ENCODE assay signal across 8 cellular contexts in the genomic region with DNA sequence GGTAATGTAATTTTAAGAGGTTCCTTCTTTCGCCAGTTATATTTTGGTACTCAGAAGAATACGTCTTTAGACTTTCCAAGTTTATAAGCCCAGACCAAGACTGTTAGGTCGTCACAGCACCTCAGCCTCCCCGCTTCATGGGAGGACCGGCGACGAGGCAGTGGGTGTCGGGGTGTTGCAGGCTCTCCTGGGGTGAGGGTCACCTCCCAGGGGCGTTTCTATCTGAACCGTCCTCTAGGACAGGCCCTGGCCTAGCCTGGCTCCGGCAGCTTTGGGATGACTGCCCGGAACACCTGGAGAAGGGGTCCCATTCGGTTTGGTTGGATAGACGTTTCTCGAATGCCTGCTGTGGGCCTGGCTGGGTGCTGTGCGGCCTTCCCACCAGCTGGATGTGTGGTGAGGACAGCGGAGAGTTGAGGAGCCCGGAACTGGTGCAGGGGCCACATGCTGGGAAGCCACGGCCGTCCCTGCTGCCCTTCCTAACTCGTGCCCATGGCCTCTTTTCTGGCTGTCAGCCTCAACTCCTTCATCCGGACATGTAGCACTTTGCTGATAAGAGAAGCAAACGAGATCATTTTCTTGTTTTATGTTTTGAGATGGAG. TPM values are rescaled to one million over a fixed set of nuclear protein-coding genes. Genes with fewer than 3 reads are reported as not detected.
DNase-seq lines count a peak whose midpoint lies in the region; TF ChIP-seq lines count a peak whose summit lies in the region.

No MANE protein-coding gene starts in this region.

- no peak for TF ChIP-seq CTCF in cardiac fibroblast (IDR thresholded peaks at IDR 0.05; ENCODE audit: low read depth, low read length)

- peaks cover 30% of the 10 kb centered on the region for H3K79me2 ChIP-seq in ACC112 (ENCODE audit: control insufficient read depth, insufficient read depth, low read length, unreplicated experiment)

- WGBS in HUES64 = 67% methylated on average over 23 of the region's 23 CpGs

- peaks cover 4% of the 10 kb centered on the region for H3K4me1 ChIP-seq in ACC112 (ENCODE audit: control insufficient read depth, insufficient read depth, low read length, unreplicated experiment)
- 0 out of 2 replicates have a peak, but pooled peaks cover 8% of the 10 kb centered on the region for H3K4me1 ChIP-seq in HUES64 (ENCODE audit: insufficient read depth, low read length)
- peaks cover 53% of the 10 kb centered on the region for H3K4me1 ChIP-seq in mucosa of stomach (ENCODE audit: control insufficient read depth, insufficient read depth, low read length)

- no peak overlapping the region for H2AFZ ChIP-seq in ACC112 (ENCODE audit: low read length, unreplicated experiment)

- no peaks in the 10 kb centered on the region for H3K36me3 ChIP-seq in ACC112 (ENCODE audit: insufficient read depth, low read length)
- peaks cover 5% of the 10 kb centered on the region; the same call in 1 of the 2 replicates for H3K36me3 ChIP-seq in HUES64 (ENCODE audit: insufficient read depth, low read length)
- no peaks in the 10 kb centered on the region for H3K36me3 ChIP-seq in mucosa of stomach (ENCODE audit: control insufficient read depth, insufficient read depth, low read length)

- H3K9ac ChIP-seq in HUES64 (ENCODE audit: low read depth, low read length) (peak overlapping the region; percentile 49), mucosa of stomach (ENCODE audit: low read length) (peak overlapping the region; percentile 83)

- H3K27me3 ChIP-seq in ACC112 (ENCODE audit: insufficient read depth, low read length) (no peaks in the 10 kb centered on the region), HUES64 (ENCODE audit: insufficient read depth, low read length) (no peaks in the 10 kb centered on the region), mucosa of stomach (ENCODE audit: control insufficient read depth, insufficient read depth, low read length) (no peaks in the 10 kb centered on the region)

- H3K27ac ChIP-seq in ACC112 (ENCODE audit: low read depth, low read length) = no peak overlapping the region
- H3K27ac ChIP-seq in HUES64 (ENCODE audit: low read depth, low read length) = no peak overlapping the region; the same call in 1 of the 2 replicates

- H3K9me3 ChIP-seq in HUES64 (ENCODE audit: insufficient read depth, low read depth, low read length) (no peaks in the 10 kb centered on the region), mucosa of stomach (ENCODE audit: control insufficient read depth, low read length) (no peaks in the 10 kb centered on the region)

- DNase-seq in cardiac fibroblast (ENCODE audit: low read depth in 2 of 2) (no peak), germinal center (ENCODE audit: low spot score) (no peak), pons (ENCODE audit: low spot score) (no peak), NCI-H524 treated with DMSO at 0.1 percent for 48 hours (lab: John Stamatoyannopoulos, UW) (no peak), SIG-M5 treated with dmso at 0.1 percent for 504 hours (lab: John Stamatoyannopoulos, UW; ENCODE audit: unreplicated experiment) (no peak)

- H3K4me3 ChIP-seq in ACC112 (ENCODE audit: low read depth, low read length) (peak overlapping the region; percentile 87), HUES64 (ENCODE audit: low read length) (peak overlapping the region; percentile 69), cardiac fibroblast (replicated peaks in 1 of 2; ENCODE audit: low read depth in 2 of 2, low read length in 2 of 2) (peak overlapping the region; percentile 60 to 68), mucosa of stomach (ENCODE audit: low read length) (peak overlapping the region; percentile 29)

RNA-seq across cellular contexts. Expression of a gene that starts 1.1 kb away (rescaled TPM):
- 11.5 TPM for polyA plus RNA-seq in HUES64 (2013, experiment 1 of 2)
- 14.9 TPM for polyA plus RNA-seq in HUES64 (2013, experiment 2 of 2)

RNA-seq across cellular contexts. Expression of a gene that starts 19.3 kb away (rescaled TPM):
- 2.4 TPM for polyA plus RNA-seq in HUES64 (2013, experiment 1 of 2)
- 1.8 TPM for polyA plus RNA-seq in HUES64 (2013, experiment 2 of 2)

RNA-seq across cellular contexts. Expression of a gene that starts 56.6 kb away (rescaled TPM):
- polyA plus RNA-seq in HUES64 (2013, experiment 1 of 2) = 17.8 TPM
- 16.5 TPM for polyA plus RNA-seq in HUES64 (2013, experiment 2 of 2)

Comparison
In these comparisons a context has a peak if more than half of its experiments do, and no peak if none do; other contexts are left out.
1. H3K4me3 ChIP-seq: peak in every context shown above with its lines; median percentile 87 in ACC112; 69 in HUES64; 64 in cardiac fibroblast; 29 in mucosa of stomach.